ENCODE assay signal across 26 cellular contexts in the genomic region with DNA sequence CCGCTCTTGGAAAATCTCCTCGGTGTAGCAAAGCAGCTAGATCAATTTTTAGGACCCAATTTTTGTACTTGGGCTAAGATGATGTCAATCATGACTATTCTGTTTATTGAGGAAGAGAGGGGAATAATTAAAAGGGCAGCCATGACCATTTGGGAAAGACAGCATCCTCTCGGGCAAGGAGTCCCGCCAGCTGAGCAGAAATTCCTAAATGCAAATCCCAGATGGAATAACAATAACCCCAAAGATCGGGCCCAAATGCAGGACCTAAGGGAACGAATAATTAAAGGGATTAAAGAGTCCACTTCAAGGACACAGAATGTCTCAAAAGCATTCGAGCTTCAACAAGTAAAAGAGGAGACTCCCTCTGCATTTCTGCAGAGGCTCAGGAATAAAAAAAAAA. TPM values are rescaled to one million over a fixed set of nuclear protein-coding genes. Genes with fewer than 3 reads are reported as not detected.
"Had no signal": no experiment of that assay in that cellular context is flagged by ENCODE, and none has a peak within 500 bp of the region (broad histone marks: within the 10 kb centered on the region; RNA-seq: fewer than 3 reads in every experiment).

No MANE protein-coding gene starts in this region.

- H3K36me3 ChIP-seq: brain microvascular endothelial cell, heart right ventricle, spleen, transverse colon had no signal

- H3K4me3 ChIP-seq: coronary artery, spleen, transverse colon had no signal

- H3K9me3 ChIP-seq: heart right ventricle, spleen, testis, transverse colon had no signal

- H3K27ac ChIP-seq: brain microvascular endothelial cell, coronary artery, heart right ventricle, spleen, testis, transverse colon, VCaP had no signal

- FAIRE-seq: endothelial cell of umbilical vein, TTC549 had no signal

- H3K27me3 ChIP-seq: brain microvascular endothelial cell, spleen, testis, transverse colon had no signal

- H3K4me1 ChIP-seq: heart right ventricle, spleen, testis had no signal

- DNase-seq: activated CD4-positive, alpha-beta T cell treated with anti-CD3 and anti-CD28 coated beads for 48 hours; activated CD4-positive, alpha-beta T cell treated with anti-CD3 and anti-CD28 coated beads, Interleukin-2, amount 50 U/mL, for 48 hours; activated CD8-positive, alpha-beta memory T cell treated with anti-CD3 and anti-CD28 coated beads for 24 hours; activated effector memory CD4-positive, alpha-beta T cell treated with Interleukin-2 at 50 U/mL for 16 hours; activated naive CD4-positive, alpha-beta T cell treated with anti-CD3 and anti-CD28 coated beads for 36 hours; activated naive CD8-positive, alpha-beta T cell treated with anti-CD3 and anti-CD28 coated beads, Interleukin-2, amount 10 ng/mL, durations not matched to agents 7 days and 5 days; brain microvascular endothelial cell; effector memory CD8-positive, alpha-beta T cell; foreskin fibroblast; heart right ventricle; left ventricle myocardium superior; midbrain; naive thymus-derived CD4-positive, alpha-beta T cell; right cardiac atrium; spleen; stimulated activated naive CD4-positive, alpha-beta T cell; T-helper 9 cell; transverse colon had no signal

- ATAC-seq: activated CD4-positive, CD25-positive, alpha-beta regulatory T cell treated with anti-CD3 and anti-CD28 coated beads, Interleukin-2, amount 50 U/mL, for 24 hours; effector memory CD8-positive, alpha-beta T cell; esophagus mucosa; heart right ventricle; left ventricle myocardium superior; naive thymus-derived CD4-positive, alpha-beta T cell; right cardiac atrium had no signal

RNA-seq across cellular contexts. Expression of a gene that starts 18.7 kb away (rescaled TPM):
- total RNA-seq: activated naive CD4-positive, alpha-beta T cell treated with anti-CD3 and anti-CD28 coated beads for 36 hours; activated naive CD8-positive, alpha-beta T cell treated with anti-CD3 and anti-CD28 coated beads, Interleukin-2, amount 10 ng/mL, durations not matched to agents 7 days and 5 days; naive thymus-derived CD4-positive, alpha-beta T cell; neural crest cell had no signal
- polyA plus RNA-seq: naive thymus-derived CD4-positive, alpha-beta T cell had no signal
